In genomic region chr2:164841719-164842623, GRCh38 we compare ENCODE assay signal across 1 cellular context.
TF ChIP-seq lines count a peak whose summit lies in the region.

Gene COBLL1 (minus strand): TSS chr2:164841823. CDS start chr2:164841196, 627 bp downstream.

TF ChIP-seq in HepG2, 621 proteins besides CTCF, POLR2A, EP300 and RAD21 (continued from another document and continues in another):
- TF ChIP-seq, protein P1, sequence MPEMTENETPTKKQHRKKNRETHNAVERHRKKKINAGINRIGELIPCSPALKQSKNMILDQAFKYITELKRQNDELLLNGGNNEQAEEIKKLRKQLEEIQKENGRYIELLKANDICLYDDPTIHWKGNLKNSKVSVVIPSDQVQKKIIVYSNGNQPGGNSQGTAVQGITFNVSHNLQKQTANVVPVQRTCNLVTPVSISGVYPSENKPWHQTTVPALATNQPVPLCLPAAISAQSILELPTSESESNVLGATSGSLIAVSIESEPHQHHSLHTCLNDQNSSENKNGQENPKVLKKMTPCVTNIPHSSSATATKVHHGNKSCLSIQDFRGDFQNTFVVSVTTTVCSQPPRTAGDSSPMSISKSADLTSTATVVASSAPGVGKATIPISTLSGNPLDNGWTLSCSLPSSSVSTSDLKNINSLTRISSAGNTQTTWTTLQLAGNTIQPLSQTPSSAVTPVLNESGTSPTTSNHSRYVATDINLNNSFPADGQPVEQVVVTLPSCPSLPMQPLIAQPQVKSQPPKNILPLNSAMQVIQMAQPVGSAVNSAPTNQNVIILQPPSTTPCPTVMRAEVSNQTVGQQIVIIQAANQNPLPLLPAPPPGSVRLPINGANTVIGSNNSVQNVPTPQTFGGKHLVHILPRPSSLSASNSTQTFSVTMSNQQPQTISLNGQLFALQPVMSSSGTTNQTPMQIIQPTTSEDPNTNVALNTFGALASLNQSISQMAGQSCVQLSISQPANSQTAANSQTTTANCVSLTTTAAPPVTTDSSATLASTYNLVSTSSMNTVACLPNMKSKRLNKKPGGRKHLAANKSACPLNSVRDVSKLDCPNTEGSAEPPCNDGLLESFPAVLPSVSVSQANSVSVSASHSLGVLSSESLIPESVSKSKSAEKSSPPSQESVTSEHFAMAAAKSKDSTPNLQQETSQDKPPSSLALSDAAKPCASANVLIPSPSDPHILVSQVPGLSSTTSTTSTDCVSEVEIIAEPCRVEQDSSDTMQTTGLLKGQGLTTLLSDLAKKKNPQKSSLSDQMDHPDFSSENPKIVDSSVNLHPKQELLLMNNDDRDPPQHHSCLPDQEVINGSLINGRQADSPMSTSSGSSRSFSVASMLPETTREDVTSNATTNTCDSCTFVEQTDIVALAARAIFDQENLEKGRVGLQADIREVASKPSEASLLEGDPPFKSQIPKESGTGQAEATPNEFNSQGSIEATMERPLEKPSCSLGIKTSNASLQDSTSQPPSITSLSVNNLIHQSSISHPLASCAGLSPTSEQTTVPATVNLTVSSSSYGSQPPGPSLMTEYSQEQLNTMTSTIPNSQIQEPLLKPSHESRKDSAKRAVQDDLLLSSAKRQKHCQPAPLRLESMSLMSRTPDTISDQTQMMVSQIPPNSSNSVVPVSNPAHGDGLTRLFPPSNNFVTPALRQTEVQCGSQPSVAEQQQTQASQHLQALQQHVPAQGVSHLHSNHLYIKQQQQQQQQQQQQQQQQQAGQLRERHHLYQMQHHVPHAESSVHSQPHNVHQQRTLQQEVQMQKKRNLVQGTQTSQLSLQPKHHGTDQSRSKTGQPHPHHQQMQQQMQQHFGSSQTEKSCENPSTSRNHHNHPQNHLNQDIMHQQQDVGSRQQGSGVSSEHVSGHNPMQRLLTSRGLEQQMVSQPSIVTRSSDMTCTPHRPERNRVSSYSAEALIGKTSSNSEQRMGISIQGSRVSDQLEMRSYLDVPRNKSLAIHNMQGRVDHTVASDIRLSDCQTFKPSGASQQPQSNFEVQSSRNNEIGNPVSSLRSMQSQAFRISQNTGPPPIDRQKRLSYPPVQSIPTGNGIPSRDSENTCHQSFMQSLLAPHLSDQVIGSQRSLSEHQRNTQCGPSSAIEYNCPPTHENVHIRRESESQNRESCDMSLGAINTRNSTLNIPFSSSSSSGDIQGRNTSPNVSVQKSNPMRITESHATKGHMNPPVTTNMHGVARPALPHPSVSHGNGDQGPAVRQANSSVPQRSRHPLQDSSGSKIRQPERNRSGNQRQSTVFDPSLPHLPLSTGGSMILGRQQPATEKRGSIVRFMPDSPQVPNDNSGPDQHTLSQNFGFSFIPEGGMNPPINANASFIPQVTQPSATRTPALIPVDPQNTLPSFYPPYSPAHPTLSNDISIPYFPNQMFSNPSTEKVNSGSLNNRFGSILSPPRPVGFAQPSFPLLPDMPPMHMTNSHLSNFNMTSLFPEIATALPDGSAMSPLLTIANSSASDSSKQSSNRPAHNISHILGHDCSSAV (CRISPR knock-in tag; IDR thresholded peaks at IDR 0.05; ENCODE audit: borderline replicate concordance), result peak; percentile 57; the same call in 1 of the 2 replicates
- no peak for TF ChIP-seq GABPA (IDR thresholded peaks at IDR 0.05; ENCODE audit: low read depth, low read length)
- peak; percentile 34 for TF ChIP-seq GABPA (CRISPR knock-in tag; IDR thresholded peaks at IDR 0.05; ENCODE audit: low read depth)
- TF ChIP-seq ZBTB8A (CRISPR knock-in tag; IDR thresholded peaks at IDR 0.05; ENCODE audit: borderline replicate concordance, low read depth), result 0 out of 2 replicates have a peak, but pooled peaks have one; percentile 67
- TF ChIP-seq THAP7 (CRISPR knock-in tag; IDR thresholded peaks at IDR 0.05), result no peak
- peak; percentile 66; the same call in 1 of the 2 replicates for TF ChIP-seq ZFP36L1 (CRISPR knock-in tag; IDR thresholded peaks at IDR 0.05)
- no peak for TF ChIP-seq MYNN (CRISPR knock-in tag; IDR thresholded peaks at IDR 0.05; ENCODE audit: low read depth)
- no peak for TF ChIP-seq MLLT10 (CRISPR knock-in tag; IDR thresholded peaks at IDR 0.05)
- peak; percentile 32 for TF ChIP-seq CBX1 (IDR thresholded peaks at IDR 0.05; ENCODE audit: low read depth)
- TF ChIP-seq SCMH1 (CRISPR knock-in tag; IDR thresholded peaks at IDR 0.05; ENCODE audit: borderline replicate concordance), result no peak
- TF ChIP-seq ZNF644 (CRISPR knock-in tag; IDR thresholded peaks at IDR 0.05; ENCODE audit: low read depth), result peak; percentile 82
- no peak for TF ChIP-seq NFIC (IDR thresholded peaks at IDR 0.05; ENCODE audit: low read length)
- TF ChIP-seq MAFK (conservative IDR thresholded peaks at IDR 0.05 in 1 of 2, IDR thresholded peaks at IDR 0.05 in 1 of 2; ENCODE audit: low read length in 2 of 2), result no peak
- TF ChIP-seq PCBP2 (optimal IDR thresholded peaks at IDR 0.05; ENCODE audit: low read depth, low read length, poor library complexity, severe bottlenecking), result no peak
- peak; percentile 99 for TF ChIP-seq TEAD3 (CRISPR knock-in tag; optimal IDR thresholded peaks at IDR 0.05; ENCODE audit: borderline replicate concordance)
- TF ChIP-seq, protein P2, sequence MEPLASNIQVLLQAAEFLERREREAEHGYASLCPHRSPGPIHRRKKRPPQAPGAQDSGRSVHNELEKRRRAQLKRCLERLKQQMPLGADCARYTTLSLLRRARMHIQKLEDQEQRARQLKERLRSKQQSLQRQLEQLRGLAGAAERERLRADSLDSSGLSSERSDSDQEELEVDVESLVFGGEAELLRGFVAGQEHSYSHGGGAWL (CRISPR knock-in tag; IDR thresholded peaks at IDR 0.05), result peak; percentile 82
- no peak; the same call in 1 of the 2 replicates for TF ChIP-seq ELF4 (CRISPR knock-in tag; IDR thresholded peaks at IDR 0.05; ENCODE audit: borderline replicate concordance)
- no peak for TF ChIP-seq ZNF703 (CRISPR knock-in tag; IDR thresholded peaks at IDR 0.05; ENCODE audit: borderline replicate concordance)
- TF ChIP-seq ZNF3 (CRISPR knock-in tag; IDR thresholded peaks at IDR 0.05), result no peak
- peak; percentile 77 for TF ChIP-seq THRA (CRISPR knock-in tag; IDR thresholded peaks at IDR 0.05; ENCODE audit: borderline replicate concordance)
- no peak; the same call in 1 of the 2 replicates for TF ChIP-seq SIX4 (CRISPR knock-in tag; IDR thresholded peaks at IDR 0.05)
- TF ChIP-seq ZNF776 (CRISPR knock-in tag; IDR thresholded peaks at IDR 0.05), result no peak; the same call in 1 of the 2 replicates
- TF ChIP-seq JUNB (CRISPR knock-in tag; IDR thresholded peaks at IDR 0.05; ENCODE audit: borderline replicate concordance), result no peak
- 0 out of 4 replicates have a peak, but pooled peaks of 1 of the 2 experiments have one; percentile 17 for TF ChIP-seq REST (IDR thresholded peaks at IDR 0.05; ENCODE audit: borderline replicate concordance in 1 of 2, low read depth in 1 of 2, low read length in 2 of 2)
- no peak for TF ChIP-seq MBD4 (IDR thresholded peaks at IDR 0.05; ENCODE audit: borderline replicate concordance, low read length)
- TF ChIP-seq PHF8 (CRISPR knock-in tag; IDR thresholded peaks at IDR 0.05), result peak; percentile 76
- no peak for TF ChIP-seq REXO4 (CRISPR knock-in tag; IDR thresholded peaks at IDR 0.05; ENCODE audit: borderline replicate concordance)
- TF ChIP-seq ZNF720 (CRISPR knock-in tag; IDR thresholded peaks at IDR 0.05), result no peak
- TF ChIP-seq ETV5 (CRISPR knock-in tag; IDR thresholded peaks at IDR 0.05; ENCODE audit: borderline replicate concordance), result peak; percentile 66
- no peak for TF ChIP-seq HDAC6 (IDR thresholded peaks at IDR 0.05; ENCODE audit: low read depth, low read length)
- TF ChIP-seq RFXANK (CRISPR knock-in tag; IDR thresholded peaks at IDR 0.05), result 0 out of 2 replicates have a peak, but pooled peaks have one; percentile 54
- TF ChIP-seq HOXA3 (CRISPR knock-in tag; IDR thresholded peaks at IDR 0.05), result peak; percentile 91
- peak; percentile 86 for TF ChIP-seq HNRNPK (IDR thresholded peaks at IDR 0.05; ENCODE audit: low read depth, low read length, poor library complexity, severe bottlenecking)
- no peak for TF ChIP-seq ATM (IDR thresholded peaks at IDR 0.05; ENCODE audit: borderline replicate concordance)
- TF ChIP-seq CREBL2 (CRISPR knock-in tag; IDR thresholded peaks at IDR 0.05; ENCODE audit: borderline replicate concordance), result no peak
- peak; percentile 46; the same call in 1 of the 2 replicates for TF ChIP-seq ZNF746 (CRISPR knock-in tag; IDR thresholded peaks at IDR 0.05)
- TF ChIP-seq MIER2 (CRISPR knock-in tag; IDR thresholded peaks at IDR 0.05), result no peak
- TF ChIP-seq KDM1A (CRISPR knock-in tag; IDR thresholded peaks at IDR 0.05), result peak; percentile 68; the same call in 1 of the 2 replicates
- TF ChIP-seq SRSF1 (optimal IDR thresholded peaks at IDR 0.05; ENCODE audit: low read depth, low read length), result peak; percentile 89
- TF ChIP-seq ZNF567 (CRISPR knock-in tag; IDR thresholded peaks at IDR 0.05; ENCODE audit: borderline replicate concordance), result no peak; the same call in 1 of the 2 replicates
- peak; percentile 15; the same call in 1 of the 2 replicates for TF ChIP-seq KDM5A (IDR thresholded peaks at IDR 0.05; ENCODE audit: borderline replicate concordance, low read length)
- TF ChIP-seq ZNF354B (CRISPR knock-in tag; IDR thresholded peaks at IDR 0.05), result 0 out of 2 replicates have a peak, but pooled peaks have one; percentile 29
- TF ChIP-seq ZNF20 (CRISPR knock-in tag; IDR thresholded peaks at IDR 0.05), result peak; percentile 66; the same call in 1 of the 2 replicates
- TF ChIP-seq UBTF (CRISPR knock-in tag; IDR thresholded peaks at IDR 0.05), result peak; percentile 85
- TF ChIP-seq ARNTL (CRISPR knock-in tag; IDR thresholded peaks at IDR 0.05), result 0 out of 2 replicates have a peak, but pooled peaks have one; percentile 20
- TF ChIP-seq NFE2L1 (CRISPR knock-in tag; IDR thresholded peaks at IDR 0.05; ENCODE audit: borderline replicate concordance), result no peak; the same call in 1 of the 2 replicates
- TF ChIP-seq ZC3H4 (CRISPR knock-in tag; IDR thresholded peaks at IDR 0.05; ENCODE audit: borderline replicate concordance), result peak; percentile 89
- peak; percentile 83; the same call in 1 of the 2 replicates for TF ChIP-seq NR1H2 (CRISPR knock-in tag; IDR thresholded peaks at IDR 0.05; ENCODE audit: borderline replicate concordance, low read depth)
